Comparison of ENCODE assay signal across 7 cellular contexts in the genomic region with DNA sequence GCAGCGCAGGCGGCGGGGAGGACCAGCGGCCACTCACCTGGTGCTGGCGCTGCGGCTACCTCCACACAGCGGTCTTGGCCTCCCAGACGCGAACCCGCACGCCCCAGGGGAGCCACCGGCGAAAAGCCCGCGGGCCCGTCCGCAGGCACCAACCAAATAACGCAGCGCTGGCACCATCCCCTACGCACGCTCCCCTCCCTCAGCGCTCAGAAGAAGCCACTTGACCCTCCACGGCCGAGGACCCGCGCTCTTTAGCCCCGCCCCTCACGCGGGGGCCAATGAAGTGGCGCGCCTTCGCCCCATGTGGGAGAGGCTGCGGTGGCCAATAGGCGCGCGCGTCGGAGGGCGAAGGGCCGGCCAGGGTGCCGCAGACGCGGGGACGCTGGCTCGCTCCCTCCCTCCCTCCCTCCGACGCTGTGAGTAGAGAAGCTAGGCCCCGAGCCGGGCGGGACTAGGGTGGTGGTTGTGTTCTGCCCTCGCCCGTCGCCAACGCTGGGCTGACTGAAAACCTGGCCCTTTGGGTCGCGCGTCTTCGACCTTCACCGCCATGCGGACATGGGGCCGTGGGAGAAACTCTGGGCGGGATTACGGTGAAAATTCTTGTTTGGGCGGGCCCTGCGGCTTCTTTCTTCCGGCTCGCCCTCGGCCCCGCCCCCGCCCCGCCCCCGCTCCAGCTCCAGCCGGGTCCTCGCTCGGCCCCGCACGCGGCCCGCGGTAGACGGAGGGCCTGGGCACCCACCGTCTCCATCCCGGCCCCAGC. TPM values are rescaled to one million over a fixed set of nuclear protein-coding genes. Genes with fewer than 3 reads are reported as not detected.
DNase-seq lines count a peak whose midpoint lies in the region; ATAC-seq and TF ChIP-seq lines count a peak whose summit lies in the region.

A gene with protein sequence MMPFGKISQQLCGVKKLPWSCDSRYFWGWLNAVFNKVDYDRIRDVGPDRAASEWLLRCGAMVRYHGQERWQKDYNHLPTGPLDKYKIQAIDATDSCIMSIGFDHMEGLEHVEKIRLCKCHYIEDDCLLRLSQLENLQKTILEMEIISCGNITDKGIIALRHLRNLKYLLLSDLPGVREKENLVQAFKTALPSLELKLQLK (plus strand): TSS at position 351 of the 760 bp plus-strand sequence. CDS start 9,164 bp downstream, outside the sequence.
A gene (minus strand): TSS at position 256 of the 760 bp plus-strand sequence. CDS start 79 bp downstream, at position 177.

- TF ChIP-seq POLR2A in GM18505 (IDR thresholded peaks at IDR 0.05; ENCODE audit: borderline replicate concordance, extremely low read depth, insufficient read depth, insufficient read length): peak; percentile 90

- intact Hi-C loops in T-helper 2 cell treated with Interferon-gamma antibody and Interleukin-4, amounts not matched to agents 100 ng/mL and 5 ng/mL, for 36 hours (cut with micrococcal nuclease): loop anchor here (1.0 to 10.0 kb wide), 13 partner anchors 9 to 929 kb away; a partner anchor contains a TSS

- ATAC-seq in GM18505 (IDR thresholded peaks at IDR 0.05; ENCODE audit: unreplicated experiment) (peak; percentile 92), HG02943 (IDR thresholded peaks at IDR 0.05; ENCODE audit: low read depth, unreplicated experiment) (peak; percentile 89)

- DNase-seq in NCI-H187 (lab: John Stamatoyannopoulos, UW) (peak; percentile 97 to 98), anterior cingulate cortex (lab: John Stamatoyannopoulos, UW) (peak; percentile 70 to 98 (median 92)), hepatic stellate cell (ENCODE audit: low spot score) (peak; percentile 98), retina (peak; percentile 99)

RNA-seq across cellular contexts. Expression of the first gene that starts in this region (rescaled TPM):
- total RNA-seq in T-helper 2 cell treated with Interferon-gamma antibody and Interleukin-4, amounts not matched to agents 100 ng/mL and 5 ng/mL, for 36 hours: 15.4 and 16.1 TPM in 2 replicates

RNA-seq across cellular contexts. Expression of the second gene that starts in this region (rescaled TPM):
- 11.8 and 13.5 TPM in 2 replicates for total RNA-seq in T-helper 2 cell treated with Interferon-gamma antibody and Interleukin-4, amounts not matched to agents 100 ng/mL and 5 ng/mL, for 36 hours

Comparison
In these comparisons a context has a peak if more than half of its experiments do, and no peak if none do; other contexts are left out.
1. Peak in every context shown above with its lines: DNase-seq and ATAC-seq.